In the genomic region with DNA sequence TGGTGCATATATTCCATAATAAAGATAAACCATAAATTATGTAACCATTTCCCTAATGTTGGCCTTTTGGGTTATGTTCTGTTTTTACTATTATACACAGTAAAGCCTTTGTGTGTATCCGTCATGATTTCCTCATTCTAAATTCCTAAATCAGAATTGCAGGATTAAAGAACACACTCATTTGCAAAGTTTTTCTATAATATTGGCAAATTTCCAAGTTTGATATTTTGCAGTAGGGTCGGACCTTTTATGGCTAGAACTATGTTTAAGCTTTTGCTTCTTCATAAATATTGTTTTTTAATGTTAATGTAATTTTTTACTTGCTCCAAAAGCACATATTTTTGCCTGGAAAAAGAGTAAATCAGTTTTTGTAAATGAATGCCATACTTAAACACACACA, we compare ENCODE assay signal across 9 cellular contexts.
"Had no signal": no experiment of that assay in that cellular context is flagged by ENCODE, and none has a peak within 500 bp of the region (broad histone marks: within the 10 kb centered on the region; RNA-seq: fewer than 3 reads in every experiment).

No MANE protein-coding gene starts in this region.

- H3K4me3 Mint-ChIP-seq: HFFc6, IgD-negative memory B cell had no signal

- ATAC-seq: HCT116, HepG2 had no signal

- H3K27ac Mint-ChIP-seq: HFFc6, IgD-negative memory B cell had no signal

- H3K4me3 ChIP-seq: HAP-1 had no signal

- H3K9me3 ChIP-seq: HAP-1 had no signal

- DNase-seq: GOT3, H7, HFFc6, KBM-7 had no signal

- FAIRE-seq: HepG2 had no signal

- H3K4me1 ChIP-seq: HAP-1 had no signal

- H3K27ac ChIP-seq: HL-60 had no signal

- H3K27me3 Mint-ChIP-seq: IgD-negative memory B cell had no signal

- H3K9me3 Mint-ChIP-seq: HFFc6, IgD-negative memory B cell had no signal
